Comparison of ENCODE assay signal across 1 cellular context in genomic region chr19:45505151-45505995, GRCh38.
A peak's percentile ranks its signal among the peaks of the same experiment; 100 is the strongest.
TF ChIP-seq lines count a peak whose summit lies in the region.

No MANE protein-coding gene starts in this region.

TF ChIP-seq in K562, 482 proteins besides CTCF, POLR2A, EP300 and RAD21:
- TF ChIP-seq NR3C1 (CRISPR knock-in tag; IDR thresholded peaks at IDR 0.05) (no peak), NR4A1 (CRISPR knock-in tag; IDR thresholded peaks at IDR 0.05) (0 out of 2 replicates have a peak, but pooled peaks have one; percentile 20), NR4A1 (tag; IDR thresholded peaks at IDR 0.05) (no peak), MEF2D (tag; conservative IDR thresholded peaks at IDR 0.05; ENCODE audit: low read depth) (no peak), FOSL1 (tag; conservative IDR thresholded peaks at IDR 0.05) (peak; percentile 37; the same call in 1 of the 2 replicates), ZNF445 (CRISPR knock-in tag; IDR thresholded peaks at IDR 0.05; ENCODE audit: low read depth) (no peak), ATF3 (IDR thresholded peaks at IDR 0.05) (peak; percentile 70), ATF3 (CRISPR knock-in tag; conservative IDR thresholded peaks at IDR 0.05) (no peak), CBX5 (IDR thresholded peaks at IDR 0.05; ENCODE audit: borderline replicate concordance, low read depth) (no peak), ZFX (CRISPR knock-in tag; IDR thresholded peaks at IDR 0.05) (peak; percentile 6; the same call in 1 of the 2 replicates), POLR2AphosphoS5 (IDR thresholded peaks at IDR 0.05; ENCODE audit: control insufficient read depth, insufficient read depth, low read depth, low read length) (no peak), JUND (IDR thresholded peaks at IDR 0.05; ENCODE audit: borderline replicate concordance, low read depth, low read length) (peak; percentile 36; the same call in 1 of the 2 replicates), JUND (tag; IDR thresholded peaks at IDR 0.05; ENCODE audit: borderline replicate concordance, low read depth, low read length) (no peak), HLTF (IDR thresholded peaks at IDR 0.05) (no peak), FOXJ2 (tag; IDR thresholded peaks at IDR 0.05) (no peak), MTA2 (IDR thresholded peaks at IDR 0.05; ENCODE audit: low read depth) (no peak; the same call in 1 of the 2 replicates), ZNF766 (CRISPR knock-in tag; conservative IDR thresholded peaks at IDR 0.05) (0 out of 2 replicates have a peak, but pooled peaks have one; percentile 37)
- TF ChIP-seq, protein P1, sequence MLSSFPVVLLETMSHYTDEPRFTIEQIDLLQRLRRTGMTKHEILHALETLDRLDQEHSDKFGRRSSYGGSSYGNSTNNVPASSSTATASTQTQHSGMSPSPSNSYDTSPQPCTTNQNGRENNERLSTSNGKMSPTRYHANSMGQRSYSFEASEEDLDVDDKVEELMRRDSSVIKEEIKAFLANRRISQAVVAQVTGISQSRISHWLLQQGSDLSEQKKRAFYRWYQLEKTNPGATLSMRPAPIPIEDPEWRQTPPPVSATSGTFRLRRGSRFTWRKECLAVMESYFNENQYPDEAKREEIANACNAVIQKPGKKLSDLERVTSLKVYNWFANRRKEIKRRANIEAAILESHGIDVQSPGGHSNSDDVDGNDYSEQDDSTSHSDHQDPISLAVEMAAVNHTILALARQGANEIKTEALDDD (IDR thresholded peaks at IDR 0.05) = peak; percentile 77
- TF ChIP-seq, protein P2, sequence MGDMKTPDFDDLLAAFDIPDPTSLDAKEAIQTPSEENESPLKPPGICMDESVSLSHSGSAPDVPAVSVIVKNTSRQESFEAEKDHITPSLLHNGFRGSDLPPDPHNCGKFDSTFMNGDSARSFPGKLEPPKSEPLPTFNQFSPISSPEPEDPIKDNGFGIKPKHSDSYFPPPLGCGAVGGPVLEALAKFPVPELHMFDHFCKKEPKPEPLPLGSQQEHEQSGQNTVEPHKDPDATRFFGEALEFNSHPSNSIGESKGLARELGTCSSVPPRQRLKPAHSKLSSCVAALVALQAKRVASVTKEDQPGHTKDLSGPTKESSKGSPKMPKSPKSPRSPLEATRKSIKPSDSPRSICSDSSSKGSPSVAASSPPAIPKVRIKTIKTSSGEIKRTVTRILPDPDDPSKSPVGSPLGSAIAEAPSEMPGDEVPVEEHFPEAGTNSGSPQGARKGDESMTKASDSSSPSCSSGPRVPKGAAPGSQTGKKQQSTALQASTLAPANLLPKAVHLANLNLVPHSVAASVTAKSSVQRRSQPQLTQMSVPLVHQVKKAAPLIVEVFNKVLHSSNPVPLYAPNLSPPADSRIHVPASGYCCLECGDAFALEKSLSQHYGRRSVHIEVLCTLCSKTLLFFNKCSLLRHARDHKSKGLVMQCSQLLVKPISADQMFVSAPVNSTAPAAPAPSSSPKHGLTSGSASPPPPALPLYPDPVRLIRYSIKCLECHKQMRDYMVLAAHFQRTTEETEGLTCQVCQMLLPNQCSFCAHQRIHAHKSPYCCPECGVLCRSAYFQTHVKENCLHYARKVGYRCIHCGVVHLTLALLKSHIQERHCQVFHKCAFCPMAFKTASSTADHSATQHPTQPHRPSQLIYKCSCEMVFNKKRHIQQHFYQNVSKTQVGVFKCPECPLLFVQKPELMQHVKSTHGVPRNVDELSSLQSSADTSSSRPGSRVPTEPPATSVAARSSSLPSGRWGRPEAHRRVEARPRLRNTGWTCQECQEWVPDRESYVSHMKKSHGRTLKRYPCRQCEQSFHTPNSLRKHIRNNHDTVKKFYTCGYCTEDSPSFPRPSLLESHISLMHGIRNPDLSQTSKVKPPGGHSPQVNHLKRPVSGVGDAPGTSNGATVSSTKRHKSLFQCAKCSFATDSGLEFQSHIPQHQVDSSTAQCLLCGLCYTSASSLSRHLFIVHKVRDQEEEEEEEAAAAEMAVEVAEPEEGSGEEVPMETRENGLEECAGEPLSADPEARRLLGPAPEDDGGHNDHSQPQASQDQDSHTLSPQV (IDR thresholded peaks at IDR 0.05) = 0 out of 2 replicates have a peak, but pooled peaks have one; percentile 38
- TF ChIP-seq, protein P3, sequence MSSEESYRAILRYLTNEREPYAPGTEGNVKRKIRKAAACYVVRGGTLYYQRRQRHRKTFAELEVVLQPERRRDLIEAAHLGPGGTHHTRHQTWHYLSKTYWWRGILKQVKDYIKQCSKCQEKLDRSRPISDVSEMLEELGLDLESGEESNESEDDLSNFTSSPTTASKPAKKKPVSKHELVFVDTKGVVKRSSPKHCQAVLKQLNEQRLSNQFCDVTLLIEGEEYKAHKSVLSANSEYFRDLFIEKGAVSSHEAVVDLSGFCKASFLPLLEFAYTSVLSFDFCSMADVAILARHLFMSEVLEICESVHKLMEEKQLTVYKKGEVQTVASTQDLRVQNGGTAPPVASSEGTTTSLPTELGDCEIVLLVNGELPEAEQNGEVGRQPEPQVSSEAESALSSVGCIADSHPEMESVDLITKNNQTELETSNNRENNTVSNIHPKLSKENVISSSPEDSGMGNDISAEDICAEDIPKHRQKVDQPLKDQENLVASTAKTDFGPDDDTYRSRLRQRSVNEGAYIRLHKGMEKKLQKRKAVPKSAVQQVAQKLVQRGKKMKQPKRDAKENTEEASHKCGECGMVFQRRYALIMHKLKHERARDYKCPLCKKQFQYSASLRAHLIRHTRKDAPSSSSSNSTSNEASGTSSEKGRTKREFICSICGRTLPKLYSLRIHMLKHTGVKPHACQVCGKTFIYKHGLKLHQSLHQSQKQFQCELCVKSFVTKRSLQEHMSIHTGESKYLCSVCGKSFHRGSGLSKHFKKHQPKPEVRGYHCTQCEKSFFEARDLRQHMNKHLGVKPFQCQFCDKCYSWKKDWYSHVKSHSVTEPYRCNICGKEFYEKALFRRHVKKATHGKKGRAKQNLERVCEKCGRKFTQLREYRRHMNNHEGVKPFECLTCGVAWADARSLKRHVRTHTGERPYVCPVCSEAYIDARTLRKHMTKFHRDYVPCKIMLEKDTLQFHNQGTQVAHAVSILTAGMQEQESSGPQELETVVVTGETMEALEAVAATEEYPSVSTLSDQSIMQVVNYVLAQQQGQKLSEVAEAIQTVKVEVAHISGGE (CRISPR knock-in tag; IDR thresholded peaks at IDR 0.05) = no peak
- TF ChIP-seq, protein P4, sequence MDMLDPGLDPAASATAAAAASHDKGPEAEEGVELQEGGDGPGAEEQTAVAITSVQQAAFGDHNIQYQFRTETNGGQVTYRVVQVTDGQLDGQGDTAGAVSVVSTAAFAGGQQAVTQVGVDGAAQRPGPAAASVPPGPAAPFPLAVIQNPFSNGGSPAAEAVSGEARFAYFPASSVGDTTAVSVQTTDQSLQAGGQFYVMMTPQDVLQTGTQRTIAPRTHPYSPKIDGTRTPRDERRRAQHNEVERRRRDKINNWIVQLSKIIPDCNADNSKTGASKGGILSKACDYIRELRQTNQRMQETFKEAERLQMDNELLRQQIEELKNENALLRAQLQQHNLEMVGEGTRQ (CRISPR knock-in tag; IDR thresholded peaks at IDR 0.05) = no peak
- TF ChIP-seq, protein P5, sequence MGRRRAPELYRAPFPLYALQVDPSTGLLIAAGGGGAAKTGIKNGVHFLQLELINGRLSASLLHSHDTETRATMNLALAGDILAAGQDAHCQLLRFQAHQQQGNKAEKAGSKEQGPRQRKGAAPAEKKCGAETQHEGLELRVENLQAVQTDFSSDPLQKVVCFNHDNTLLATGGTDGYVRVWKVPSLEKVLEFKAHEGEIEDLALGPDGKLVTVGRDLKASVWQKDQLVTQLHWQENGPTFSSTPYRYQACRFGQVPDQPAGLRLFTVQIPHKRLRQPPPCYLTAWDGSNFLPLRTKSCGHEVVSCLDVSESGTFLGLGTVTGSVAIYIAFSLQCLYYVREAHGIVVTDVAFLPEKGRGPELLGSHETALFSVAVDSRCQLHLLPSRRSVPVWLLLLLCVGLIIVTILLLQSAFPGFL (CRISPR knock-in tag; IDR thresholded peaks at IDR 0.05) = no peak
- TF ChIP-seq, protein P6, sequence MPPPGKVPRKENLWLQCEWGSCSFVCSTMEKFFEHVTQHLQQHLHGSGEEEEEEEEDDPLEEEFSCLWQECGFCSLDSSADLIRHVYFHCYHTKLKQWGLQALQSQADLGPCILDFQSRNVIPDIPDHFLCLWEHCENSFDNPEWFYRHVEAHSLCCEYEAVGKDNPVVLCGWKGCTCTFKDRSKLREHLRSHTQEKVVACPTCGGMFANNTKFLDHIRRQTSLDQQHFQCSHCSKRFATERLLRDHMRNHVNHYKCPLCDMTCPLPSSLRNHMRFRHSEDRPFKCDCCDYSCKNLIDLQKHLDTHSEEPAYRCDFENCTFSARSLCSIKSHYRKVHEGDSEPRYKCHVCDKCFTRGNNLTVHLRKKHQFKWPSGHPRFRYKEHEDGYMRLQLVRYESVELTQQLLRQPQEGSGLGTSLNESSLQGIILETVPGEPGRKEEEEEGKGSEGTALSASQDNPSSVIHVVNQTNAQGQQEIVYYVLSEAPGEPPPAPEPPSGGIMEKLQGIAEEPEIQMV (tag; conservative IDR thresholded peaks at IDR 0.05; ENCODE audit: low read depth) = no peak
